In genomic region chr2:12501469-12502147, GRCh38 we compare ENCODE assay signal across 8 cellular contexts.
DNase-seq lines count a peak whose midpoint lies in the region; ATAC-seq lines count a peak whose summit lies in the region.

No MANE protein-coding gene starts in this region.

- DNase-seq in SK-MEL-5 (ENCODE audit: low read depth, low spot score) (peak; percentile 50), NCI-H1105 treated with DMSO at 0.1 percent for 48 hours (lab: John Stamatoyannopoulos, UW) (no peak), NCI-H524 (lab: John Stamatoyannopoulos, UW) (no peak), hypothalamus (lab: John Stamatoyannopoulos, UW) (no peak)
- peak; percentile 66 for DNase-seq in activated naive CD8-positive, alpha-beta T cell treated with anti-CD3 and anti-CD28 coated beads, Interleukin-2, amount 10 ng/mL, durations not matched to agents 7 days and 5 days
- peak; percentile 83 for DNase-seq in stimulated activated CD4-positive, alpha-beta T cell treated with anti-CD3 and anti-CD28 coated beads, Interleukin-15, amount 100 ng/mL, for 24 hours

- in situ Hi-C loops in SK-MEL-5 (cut with HindIII; ENCODE audit: low pct_unique_long_range_greater_than_20kb, low sequenced_read_pairs) = no loop called here

- peak overlapping the region; percentile 87 for H3K27ac Mint-ChIP-seq in activated naive CD8-positive, alpha-beta T cell treated with anti-CD3 and anti-CD28 coated beads, Interleukin-2, amount 10 ng/mL, durations not matched to agents 7 days and 5 days

- H3K36me3 Mint-ChIP-seq in activated naive CD8-positive, alpha-beta T cell treated with anti-CD3 and anti-CD28 coated beads, Interleukin-2, amount 10 ng/mL, durations not matched to agents 7 days and 5 days = peaks cover 6% of the 10 kb centered on the region

- H3K9me3 Mint-ChIP-seq in activated naive CD8-positive, alpha-beta T cell treated with anti-CD3 and anti-CD28 coated beads, Interleukin-2, amount 10 ng/mL, durations not matched to agents 7 days and 5 days = peaks cover 1% of the 10 kb centered on the region

- H3K4me1 Mint-ChIP-seq in activated naive CD8-positive, alpha-beta T cell treated with anti-CD3 and anti-CD28 coated beads, Interleukin-2, amount 10 ng/mL, durations not matched to agents 7 days and 5 days = peaks cover 68% of the 10 kb centered on the region

- no peaks in the 10 kb centered on the region for H3K27me3 Mint-ChIP-seq in activated naive CD8-positive, alpha-beta T cell treated with anti-CD3 and anti-CD28 coated beads, Interleukin-2, amount 10 ng/mL, durations not matched to agents 7 days and 5 days

- peak; percentile 95 for ATAC-seq in GM18511 (IDR thresholded peaks at IDR 0.05; ENCODE audit: unreplicated experiment)
- peak; percentile 88 for ATAC-seq in HG02840 (IDR thresholded peaks at IDR 0.05; ENCODE audit: low FRiP score, unreplicated experiment)
- ATAC-seq in activated naive CD8-positive, alpha-beta T cell treated with anti-CD3 and anti-CD28 coated beads, Interleukin-2, amount 10 ng/mL, durations not matched to agents 7 days and 5 days (ENCODE audit: low read depth) = peak; percentile 96

- POLR2A ChIA-PET in activated naive CD8-positive, alpha-beta T cell treated with anti-CD3 and anti-CD28 coated beads, Interleukin-2, amount 10 ng/mL, durations not matched to agents 7 days and 5 days (lab: Charles Lee) = interaction anchor here (0.6 to 1.6 kb wide), 5 partner anchors 8 to 415 kb away, joined by 3 to 12 read pairs (median 5); partner anchors contain the start of gene TRIB2

- peak overlapping the region; percentile 66 for H3K4me3 Mint-ChIP-seq in activated naive CD8-positive, alpha-beta T cell treated with anti-CD3 and anti-CD28 coated beads, Interleukin-2, amount 10 ng/mL, durations not matched to agents 7 days and 5 days

Comparison
In these comparisons a context has a peak if more than half of its experiments do, and no peak if none do; other contexts are left out.
1. DNase-seq: peak in SK-MEL-5 (single experiment), activated naive CD8-positive, alpha-beta T cell treated with anti-CD3 and anti-CD28 coated beads, Interleukin-2, amount 10 ng/mL, durations not matched to agents 7 days and 5 days (single experiment) and stimulated activated CD4-positive, alpha-beta T cell treated with anti-CD3 and anti-CD28 coated beads, Interleukin-15, amount 100 ng/mL, for 24 hours (single experiment); none in NCI-H1105 treated with DMSO at 0.1 percent for 48 hours (single experiment), NCI-H524 (0 of 2) and hypothalamus (0 of 51).
2. Peak in every context shown above with its lines, with median percentiles within 50 percentile points of each other: ATAC-seq.